ENCODE assay signal across 11 cellular contexts in the genomic region with DNA sequence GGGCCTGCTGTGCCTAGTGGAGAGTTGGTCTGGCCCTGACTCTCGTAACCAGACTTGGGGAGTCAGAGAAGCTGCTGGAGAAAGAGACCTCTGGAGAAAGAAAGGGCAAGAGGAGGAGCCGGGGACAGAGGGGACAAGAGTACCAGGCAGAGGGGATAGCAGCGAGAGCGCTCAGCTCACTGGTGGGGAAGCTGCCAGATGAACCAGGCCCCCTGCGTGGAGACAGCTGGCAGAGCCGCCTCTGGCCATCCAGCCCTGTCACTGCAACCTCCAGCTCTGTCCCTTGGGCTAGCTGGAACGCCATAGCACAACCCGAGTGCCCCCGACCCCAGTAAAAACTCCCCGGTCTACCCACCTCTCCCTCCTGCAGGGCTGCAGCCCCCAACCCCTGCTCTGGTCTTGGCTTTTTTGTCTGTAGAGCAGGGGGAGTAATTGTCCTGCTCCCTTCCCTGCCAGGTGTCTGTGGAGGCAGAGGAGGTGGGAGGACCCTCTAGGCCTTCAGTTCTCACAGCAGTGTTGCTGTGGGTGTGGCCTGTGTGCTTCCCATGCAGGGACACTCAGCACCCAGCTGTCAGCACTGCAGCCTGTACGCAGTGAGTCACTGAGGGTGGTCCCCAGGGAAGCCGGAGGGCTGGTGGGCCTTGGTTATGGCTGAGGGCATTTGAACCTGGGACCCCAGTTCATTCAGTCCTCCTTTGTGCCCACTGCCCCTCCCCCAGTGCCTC. TPM values are rescaled to one million over a fixed set of nuclear protein-coding genes. Genes with fewer than 3 reads are reported as not detected.
A peak's percentile ranks its signal among the peaks of the same experiment; 100 is the strongest.
DNase-seq lines count a peak whose midpoint lies in the region; ATAC-seq, FAIRE-seq and TF ChIP-seq lines count a peak whose summit lies in the region.
"Had no signal": no experiment of that assay in that cellular context is flagged by ENCODE, and none has a peak within 500 bp of the region (broad histone marks: within the 10 kb centered on the region; RNA-seq: fewer than 3 reads in every experiment).

No MANE protein-coding gene starts in this region.

- H3K4me3 ChIP-seq in cardiac muscle cell = no peak overlapping the region
- H3K4me3 ChIP-seq in endodermal cell (ENCODE audit: low read length) = no peak overlapping the region
- no peak overlapping the region for H3K4me3 ChIP-seq in sigmoid colon
- H3K4me3 ChIP-seq: gastrocnemius medialis had no signal

- no peaks in the 10 kb centered on the region for H3K4me1 ChIP-seq in cardiac muscle cell (ENCODE audit: low read depth)
- peaks cover 7% of the 10 kb centered on the region for H3K4me1 ChIP-seq in endodermal cell (ENCODE audit: control insufficient read depth, insufficient read depth, low read length)
- H3K4me1 ChIP-seq in sigmoid colon = peaks cover 0 to 7% (median 4%) of the 10 kb centered on the region in 4 donors

- H3K27ac ChIP-seq in cardiac muscle cell (no peak overlapping the region), endodermal cell (ENCODE audit: low read depth, low read length) (peak overlapping the region; percentile 63), sigmoid colon (no peak overlapping the region)
- H3K27ac ChIP-seq: gastrocnemius medialis had no signal

- H3K36me3 Mint-ChIP-seq in endodermal cell (ENCODE audit: low read depth) = no peaks in the 10 kb centered on the region

- no peak for FAIRE-seq in urothelium cell line (lab: Jason Lieb, UNC)

- ATAC-seq in GM18511 (IDR thresholded peaks at IDR 0.05; ENCODE audit: unreplicated experiment) (no peak), HG03175 (IDR thresholded peaks at IDR 0.05; ENCODE audit: unreplicated experiment) (no peak)
- ATAC-seq: gastrocnemius medialis; stimulated activated naive CD8-positive, alpha-beta T cell treated with anti-CD3 and anti-CD28 coated beads, Interleukin-15, amount 100 ng/mL, for 72 hours had no signal

- peak; percentile 47 to 50 for DNase-seq in cardiac muscle cell (ENCODE audit: low read depth in 1 of 2, low spot score in 1 of 2)
- no peak for DNase-seq in cardiac septum (ENCODE audit: low spot score)
- peak; percentile 74 for DNase-seq in NCI-H345 (lab: John Stamatoyannopoulos, UW)
- DNase-seq in endodermal cell = no peak
- peak; percentile 33 for DNase-seq in urothelium cell line (ENCODE audit: low spot score)
- no peak for DNase-seq in sigmoid colon
- DNase-seq: gastrocnemius medialis; NCI-H1105 treated with DMSO at 0.1 percent for 48 hours; stimulated activated naive CD8-positive, alpha-beta T cell treated with anti-CD3 and anti-CD28 coated beads, Interleukin-15, amount 100 ng/mL, for 72 hours had no signal

- peaks cover 19% of the 10 kb centered on the region for H3K27me3 Mint-ChIP-seq in endodermal cell (ENCODE audit: insufficient read depth)
- H3K27me3 Mint-ChIP-seq: stimulated activated naive CD8-positive, alpha-beta T cell treated with anti-CD3 and anti-CD28 coated beads, Interleukin-15, amount 100 ng/mL, for 72 hours had no signal

- H3K36me3 ChIP-seq in cardiac muscle cell = no peaks in the 10 kb centered on the region
- no peaks in the 10 kb centered on the region for H3K36me3 ChIP-seq in endodermal cell (ENCODE audit: control insufficient read depth, insufficient read depth, low read length)
- H3K36me3 ChIP-seq in sigmoid colon = no peaks in the 10 kb centered on the region
- H3K36me3 ChIP-seq: gastrocnemius medialis had no signal

- no peaks in the 10 kb centered on the region for H3K9me3 Mint-ChIP-seq in endodermal cell
- H3K9me3 Mint-ChIP-seq: stimulated activated naive CD8-positive, alpha-beta T cell treated with anti-CD3 and anti-CD28 coated beads, Interleukin-15, amount 100 ng/mL, for 72 hours had no signal

- TF ChIP-seq CTCF in cardiac muscle cell (IDR thresholded peaks at IDR 0.05; ENCODE audit: low read depth, low read length) (no peak), endodermal cell (conservative IDR thresholded peaks at IDR 0.05) (no peak), sigmoid colon (IDR thresholded peaks at IDR 0.05) (no peak)

- no peak overlapping the region for H3K4me3 Mint-ChIP-seq in endodermal cell
- H3K4me3 Mint-ChIP-seq: stimulated activated naive CD8-positive, alpha-beta T cell treated with anti-CD3 and anti-CD28 coated beads, Interleukin-15, amount 100 ng/mL, for 72 hours had no signal

- no peak overlapping the region for H3K27ac Mint-ChIP-seq in endodermal cell
- H3K27ac Mint-ChIP-seq: stimulated activated naive CD8-positive, alpha-beta T cell treated with anti-CD3 and anti-CD28 coated beads, Interleukin-15, amount 100 ng/mL, for 72 hours had no signal

- H3K9ac ChIP-seq in endodermal cell (ENCODE audit: extremely low read depth, low read length, poor library complexity, severe bottlenecking) = no peak overlapping the region

- no peak for TF ChIP-seq EP300 in sigmoid colon (IDR thresholded peaks at IDR 0.05)

- 66 to 73% methylated on average over 7 to 12 of the region's 12 CpGs for WGBS in endodermal cell (ENCODE audit: insufficient coverage in 1 of 2, insufficient read length in 1 of 2), 2 experiments
- 86 to 87% methylated on average over 12 of the region's 12 CpGs for WGBS in sigmoid colon, 2 donors

- intact Hi-C loops in cardiac septum (cut with DNase I) (no loop called here), sigmoid colon (cut with DNase I) (no loop called here)

- TF ChIP-seq POLR2A in sigmoid colon (IDR thresholded peaks at IDR 0.05) = no peak

- H3K27me3 ChIP-seq in cardiac muscle cell (no peaks in the 10 kb centered on the region), endodermal cell (ENCODE audit: control insufficient read depth, insufficient read depth, low read length, poor library complexity, severe bottlenecking) (peaks cover 6% of the 10 kb centered on the region), sigmoid colon (no peaks in the 10 kb centered on the region)

- H3K9me3 ChIP-seq in cardiac muscle cell (ENCODE audit: low read depth) (no peaks in the 10 kb centered on the region), endodermal cell (ENCODE audit: control insufficient read depth, low read length) (no peaks in the 10 kb centered on the region), sigmoid colon (no peaks in the 10 kb centered on the region)
- H3K9me3 ChIP-seq: gastrocnemius medialis had no signal

- H3K4me1 Mint-ChIP-seq in endodermal cell = peaks cover 8% of the 10 kb centered on the region

RNA-seq across cellular contexts. Expression of a gene that starts 4.8 kb away (rescaled TPM):
- 41.4 and 105 TPM in 2 replicates for total RNA-seq in cardiac muscle cell
- polyA plus RNA-seq in cardiac muscle cell = 28.0 and 78.1 TPM in 2 replicates
- total RNA-seq in cardiac septum = 130 TPM
- total RNA-seq in endodermal cell = 10 to 100 TPM; 23.0 to 32.4 TPM
- 66.3 TPM for polyA plus RNA-seq in endodermal cell (2013, experiment 1 of 2)
- polyA plus RNA-seq in endodermal cell (2013, experiment 2 of 2) = 71.5 TPM
- total RNA-seq in sigmoid colon = 100 to 1,000 TPM; 255 to 319 (median 281) TPM
- 100 to 1,000 TPM in 1 of 3 donors, 10 to 100 TPM in 1, 1 to 10 TPM in 1; 9.2 to 132 (median 19.2) TPM for polyA plus RNA-seq in sigmoid colon

RNA-seq across cellular contexts. Expression of a gene that starts 33.3 kb away (rescaled TPM):
- total RNA-seq in cardiac muscle cell (42.3 and 48.5 TPM in 2 replicates), cardiac septum (8.1 TPM), endodermal cell (10 to 100 TPM; 24.8 to 29.8 TPM), sigmoid colon (10 to 100 TPM in 3 of 4 donors, 1 to 10 TPM in 1; 7.9 to 15.0 (median 11.5) TPM)
- polyA plus RNA-seq in cardiac muscle cell (39.7 and 55.4 TPM in 2 replicates), sigmoid colon (10 to 100 TPM; 18.7 to 25.8 (median 23.8) TPM)
- polyA plus RNA-seq in endodermal cell (2013, experiment 1 of 2) = 28.5 TPM
- 25.9 TPM for polyA plus RNA-seq in endodermal cell (2013, experiment 2 of 2)

RNA-seq across cellular contexts. Expression of a gene that starts 54.9 kb away (rescaled TPM):
- 72.6 and 92.2 TPM in 2 replicates for total RNA-seq in cardiac muscle cell
- 49.8 and 65.3 TPM in 2 replicates for polyA plus RNA-seq in cardiac muscle cell
- 34.3 TPM for total RNA-seq in cardiac septum
- 10 to 100 TPM; 79.0 to 86.1 TPM for total RNA-seq in endodermal cell
- polyA plus RNA-seq in endodermal cell (2013, experiment 1 of 2) = 50.9 TPM
- 49.5 TPM for polyA plus RNA-seq in endodermal cell (2013, experiment 2 of 2)
- 10 to 100 TPM; 23.5 to 46.2 (median 31.0) TPM for total RNA-seq in sigmoid colon
- polyA plus RNA-seq in sigmoid colon = 10 to 100 TPM; 15.0 to 59.1 (median 21.0) TPM

RNA-seq across cellular contexts. Expression of a gene that starts 59.9 kb away (rescaled TPM):
- 37.0 and 41.0 TPM in 2 replicates for total RNA-seq in cardiac muscle cell
- polyA plus RNA-seq in cardiac muscle cell = 3.1 and 4.4 TPM in 2 replicates
- 24.0 TPM for total RNA-seq in cardiac septum
- total RNA-seq in endodermal cell = 10 to 100 TPM; 21.2 to 26.7 TPM
- 35.3 TPM for polyA plus RNA-seq in endodermal cell (2013, experiment 1 of 2)
- polyA plus RNA-seq in endodermal cell (2013, experiment 2 of 2) = 33.0 TPM
- 10 to 100 TPM; 34.9 to 46.0 (median 36.8) TPM for total RNA-seq in sigmoid colon
- polyA plus RNA-seq in sigmoid colon = 10 to 100 TPM; 57.6 to 94.6 (median 74.5) TPM

Comparison
In these comparisons a context has a peak if more than half of its experiments do, and no peak if none do; other contexts are left out.
1. DNase-seq: peak in cardiac muscle cell (2 of 2), NCI-H345 (single experiment) and urothelium cell line (single experiment); none in cardiac septum (single experiment), endodermal cell (single experiment) and sigmoid colon (single experiment).